ENCODE assay signal across 8 cellular contexts in the genomic region with DNA sequence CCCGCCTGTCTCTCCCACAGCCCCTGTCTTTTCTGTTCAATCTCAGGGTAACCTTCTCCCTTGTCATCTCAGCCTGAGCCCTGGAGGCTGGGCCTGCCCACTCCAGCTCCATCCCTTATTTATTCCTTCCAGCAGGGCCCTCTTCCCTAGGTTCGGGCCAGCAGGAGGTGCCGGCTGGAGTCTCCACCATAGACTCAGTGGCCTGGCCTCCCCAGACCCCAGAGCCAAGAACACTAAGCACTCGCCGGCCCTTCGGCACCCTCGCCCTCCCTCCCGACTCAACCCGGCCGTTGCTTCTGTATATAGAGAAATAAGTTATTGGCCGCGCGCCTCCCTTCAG. TPM values are rescaled to one million over a fixed set of nuclear protein-coding genes. Genes with fewer than 3 reads are reported as not detected.
A peak's percentile ranks its signal among the peaks of the same experiment; 100 is the strongest.
DNase-seq lines count a peak whose midpoint lies in the region; ATAC-seq and TF ChIP-seq lines count a peak whose summit lies in the region.

No MANE protein-coding gene starts in this region.

- intact Hi-C loops in psoas muscle (cut with DNase I), result no loop called here

- TF ChIP-seq CTCF in WTC11 (IDR thresholded peaks at IDR 0.05) (no peak), foreskin keratinocyte (conservative IDR thresholded peaks at IDR 0.05) (peak; percentile 12), psoas muscle (IDR thresholded peaks at IDR 0.05) (no peak)

- H3K4me3 ChIP-seq in GM08714 (ENCODE audit: low read length) (peak overlapping the region; percentile 31; the same call in 1 of the 2 replicates), psoas muscle (peak overlapping the region; percentile 98)

- peak; percentile 4 for ATAC-seq in WTC11
- ATAC-seq in foreskin keratinocyte, result no peak
- ATAC-seq in psoas muscle, result no peak
- ATAC-seq in GM21529 (IDR thresholded peaks at IDR 0.05; ENCODE audit: unreplicated experiment), result no peak

- H3K27ac ChIP-seq in foreskin keratinocyte (no peak overlapping the region), psoas muscle (peak overlapping the region; percentile 97)

- DNase-seq in WTC11 (ENCODE audit: low spot score) (no peak), foreskin keratinocyte (no peak), psoas muscle (no peak), SIG-M5 treated with dmso at 0.1 percent for 504 hours (lab: John Stamatoyannopoulos, UW; ENCODE audit: unreplicated experiment) (no peak), islet precursor cell (no peak)
- no peak for DNase-seq in stimulated activated CD4-positive, alpha-beta T cell treated with anti-CD3 and anti-CD28 coated beads, Interleukin-2, amount 100 ng/mL, for 24 hours

- peaks cover 12% of the 10 kb centered on the region for H3K4me1 Mint-ChIP-seq in WTC11

- no peaks in the 10 kb centered on the region for H3K9me3 Mint-ChIP-seq in WTC11

- peaks cover 0 to 50% of the 10 kb centered on the region in 2 donors for H3K36me3 ChIP-seq in psoas muscle (ENCODE audit: insufficient read depth in 1 of 2, low read depth in 1 of 2)

- H3K27me3 Mint-ChIP-seq in WTC11 (ENCODE audit: low read depth), result no peaks in the 10 kb centered on the region; the same call in 1 of the 2 replicates

- peak overlapping the region; percentile 89 for H3K27ac Mint-ChIP-seq in WTC11

- H3K36me3 Mint-ChIP-seq in WTC11, result peaks cover 30% of the 10 kb centered on the region

- POLR2A ChIA-PET in WTC11 (lab: Charles Lee), result interaction anchor here (0.8 to 1.2 kb wide), 4 partner anchors 10 to 216 kb away, joined by 3 to 6 read pairs (median 4); a partner anchor contains a TSS

- 10 to 14% (median 13%) methylated on average over 13 of the region's 13 CpGs for WGBS in psoas muscle, 3 donors

- CTCF ChIA-PET in WTC11 (lab: Charles Lee), result interaction anchor here (0.6 to 4.0 kb wide), 8 partner anchors 15 to 295 kb away, joined by 3 to 33 read pairs (median 12); a partner anchor contains a TSS

- H3K27me3 ChIP-seq in foreskin keratinocyte, result no peaks in the 10 kb centered on the region
- H3K27me3 ChIP-seq in psoas muscle (ENCODE audit: insufficient read depth in 3 of 3, low read length in 2 of 3), result no peaks in the 10 kb centered on the region

- peak overlapping the region; percentile 97 for H3K4me3 Mint-ChIP-seq in WTC11

- no peaks in the 10 kb centered on the region for H3K9me3 ChIP-seq in psoas muscle

- H3K4me1 ChIP-seq in foreskin keratinocyte (peaks cover 6% of the 10 kb centered on the region), psoas muscle (peaks cover 20% of the 10 kb centered on the region)

TF ChIP-seq in WTC11, 78 proteins besides CTCF, POLR2A, EP300 and RAD21:
- TF ChIP-seq ZNF416 (CRISPR knock-in tag; IDR thresholded peaks at IDR 0.05), result no peak
- no peak for TF ChIP-seq TEAD1 (CRISPR knock-in tag; IDR thresholded peaks at IDR 0.05)
- TF ChIP-seq, protein P1, sequence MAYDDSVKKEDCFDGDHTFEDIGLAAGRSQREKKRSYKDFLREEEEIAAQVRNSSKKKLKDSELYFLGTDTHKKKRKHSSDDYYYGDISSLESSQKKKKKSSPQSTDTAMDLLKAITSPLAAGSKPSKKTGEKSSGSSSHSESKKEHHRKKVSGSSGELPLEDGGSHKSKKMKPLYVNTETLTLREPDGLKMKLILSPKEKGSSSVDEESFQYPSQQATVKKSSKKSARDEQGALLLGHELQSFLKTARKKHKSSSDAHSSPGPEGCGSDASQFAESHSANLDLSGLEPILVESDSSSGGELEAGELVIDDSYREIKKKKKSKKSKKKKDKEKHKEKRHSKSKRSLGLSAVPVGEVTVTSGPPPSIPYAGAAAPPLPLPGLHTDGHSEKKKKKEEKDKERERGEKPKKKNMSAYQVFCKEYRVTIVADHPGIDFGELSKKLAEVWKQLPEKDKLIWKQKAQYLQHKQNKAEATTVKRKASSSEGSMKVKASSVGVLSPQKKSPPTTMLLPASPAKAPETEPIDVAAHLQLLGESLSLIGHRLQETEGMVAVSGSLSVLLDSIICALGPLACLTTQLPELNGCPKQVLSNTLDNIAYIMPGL (CRISPR knock-in tag; IDR thresholded peaks at IDR 0.05), result no peak
- no peak for TF ChIP-seq SP1 (CRISPR knock-in tag; conservative IDR thresholded peaks at IDR 0.05)
- TF ChIP-seq, protein P2, sequence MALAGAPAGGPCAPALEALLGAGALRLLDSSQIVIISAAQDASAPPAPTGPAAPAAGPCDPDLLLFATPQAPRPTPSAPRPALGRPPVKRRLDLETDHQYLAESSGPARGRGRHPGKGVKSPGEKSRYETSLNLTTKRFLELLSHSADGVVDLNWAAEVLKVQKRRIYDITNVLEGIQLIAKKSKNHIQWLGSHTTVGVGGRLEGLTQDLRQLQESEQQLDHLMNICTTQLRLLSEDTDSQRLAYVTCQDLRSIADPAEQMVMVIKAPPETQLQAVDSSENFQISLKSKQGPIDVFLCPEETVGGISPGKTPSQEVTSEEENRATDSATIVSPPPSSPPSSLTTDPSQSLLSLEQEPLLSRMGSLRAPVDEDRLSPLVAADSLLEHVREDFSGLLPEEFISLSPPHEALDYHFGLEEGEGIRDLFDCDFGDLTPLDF (CRISPR knock-in tag; IDR thresholded peaks at IDR 0.05), result no peak
- TF ChIP-seq, protein P3, sequence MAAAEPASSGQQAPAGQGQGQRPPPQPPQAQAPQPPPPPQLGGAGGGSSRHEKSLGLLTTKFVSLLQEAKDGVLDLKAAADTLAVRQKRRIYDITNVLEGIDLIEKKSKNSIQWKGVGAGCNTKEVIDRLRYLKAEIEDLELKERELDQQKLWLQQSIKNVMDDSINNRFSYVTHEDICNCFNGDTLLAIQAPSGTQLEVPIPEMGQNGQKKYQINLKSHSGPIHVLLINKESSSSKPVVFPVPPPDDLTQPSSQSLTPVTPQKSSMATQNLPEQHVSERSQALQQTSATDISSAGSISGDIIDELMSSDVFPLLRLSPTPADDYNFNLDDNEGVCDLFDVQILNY (CRISPR knock-in tag; IDR thresholded peaks at IDR 0.05), result no peak
- no peak for TF ChIP-seq SMAD4 (CRISPR knock-in tag; IDR thresholded peaks at IDR 0.05)
- no peak for TF ChIP-seq ZNF138 (CRISPR knock-in tag; conservative IDR thresholded peaks at IDR 0.05)
- TF ChIP-seq RELA (CRISPR knock-in tag; IDR thresholded peaks at IDR 0.05; ENCODE audit: borderline replicate concordance), result no peak; the same call in 1 of the 2 replicates
- TF ChIP-seq ZNF219 (CRISPR knock-in tag; IDR thresholded peaks at IDR 0.05; ENCODE audit: borderline replicate concordance), result no peak
- TF ChIP-seq, protein P4, sequence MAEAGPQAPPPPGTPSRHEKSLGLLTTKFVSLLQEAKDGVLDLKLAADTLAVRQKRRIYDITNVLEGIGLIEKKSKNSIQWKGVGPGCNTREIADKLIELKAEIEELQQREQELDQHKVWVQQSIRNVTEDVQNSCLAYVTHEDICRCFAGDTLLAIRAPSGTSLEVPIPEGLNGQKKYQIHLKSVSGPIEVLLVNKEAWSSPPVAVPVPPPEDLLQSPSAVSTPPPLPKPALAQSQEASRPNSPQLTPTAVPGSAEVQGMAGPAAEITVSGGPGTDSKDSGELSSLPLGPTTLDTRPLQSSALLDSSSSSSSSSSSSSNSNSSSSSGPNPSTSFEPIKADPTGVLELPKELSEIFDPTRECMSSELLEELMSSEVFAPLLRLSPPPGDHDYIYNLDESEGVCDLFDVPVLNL (CRISPR knock-in tag; IDR thresholded peaks at IDR 0.05; ENCODE audit: borderline replicate concordance, low read depth), result no peak
- TF ChIP-seq NFE2L1 (CRISPR knock-in tag; IDR thresholded peaks at IDR 0.05), result no peak
- no peak for TF ChIP-seq ELF4 (CRISPR knock-in tag; IDR thresholded peaks at IDR 0.05; ENCODE audit: low read depth)
- TF ChIP-seq, protein P5, sequence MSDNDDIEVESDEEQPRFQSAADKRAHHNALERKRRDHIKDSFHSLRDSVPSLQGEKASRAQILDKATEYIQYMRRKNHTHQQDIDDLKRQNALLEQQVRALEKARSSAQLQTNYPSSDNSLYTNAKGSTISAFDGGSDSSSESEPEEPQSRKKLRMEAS (CRISPR knock-in tag; IDR thresholded peaks at IDR 0.05), result no peak
- TF ChIP-seq ZNF263 (CRISPR knock-in tag; IDR thresholded peaks at IDR 0.05; ENCODE audit: low read depth), result no peak
- TF ChIP-seq NR3C1 (CRISPR knock-in tag; conservative IDR thresholded peaks at IDR 0.05; ENCODE audit: low read depth), result no peak
- TF ChIP-seq, protein P6, sequence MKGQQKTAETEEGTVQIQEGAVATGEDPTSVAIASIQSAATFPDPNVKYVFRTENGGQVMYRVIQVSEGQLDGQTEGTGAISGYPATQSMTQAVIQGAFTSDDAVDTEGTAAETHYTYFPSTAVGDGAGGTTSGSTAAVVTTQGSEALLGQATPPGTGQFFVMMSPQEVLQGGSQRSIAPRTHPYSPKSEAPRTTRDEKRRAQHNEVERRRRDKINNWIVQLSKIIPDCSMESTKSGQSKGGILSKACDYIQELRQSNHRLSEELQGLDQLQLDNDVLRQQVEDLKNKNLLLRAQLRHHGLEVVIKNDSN (CRISPR knock-in tag; IDR thresholded peaks at IDR 0.05), result no peak
- no peak for TF ChIP-seq ZNF671 (CRISPR knock-in tag; IDR thresholded peaks at IDR 0.05)
TF ChIP-seq in WTC11: peak in this region for 0.

RNA-seq across cellular contexts. Expression of a gene that starts 1.4 kb away (rescaled TPM):
- total RNA-seq in WTC11 (2021) (125 to 134 TPM (median 130 TPM) in 3 replicates), foreskin keratinocyte (141 and 143 TPM in 2 replicates), psoas muscle (100 to 1,000 TPM; 120 to 146 (median 129) TPM)
- polyA plus RNA-seq in foreskin keratinocyte (215 and 217 TPM in 2 replicates), psoas muscle (100 to 1,000 TPM; 121 to 163 (median 130) TPM)

RNA-seq across cellular contexts. Expression of a gene that starts 9.5 kb away (rescaled TPM):
- total RNA-seq in WTC11 (2021) (52.3 to 54.9 TPM (median 54.1 TPM) in 3 replicates), foreskin keratinocyte (31.0 and 33.4 TPM in 2 replicates), psoas muscle (10 to 100 TPM; 39.3 to 62.5 (median 54.4) TPM)
- polyA plus RNA-seq in foreskin keratinocyte (32.5 and 35.4 TPM in 2 replicates), psoas muscle (100 to 1,000 TPM in 1 of 3 donors, 10 to 100 TPM in 2; 30.4 to 124 (median 41.5) TPM)

RNA-seq across cellular contexts. Expression of a gene that starts 11.0 kb away (rescaled TPM):
- 12.2 to 12.9 TPM (median 12.2 TPM) in 3 replicates for total RNA-seq in WTC11 (2021)
- total RNA-seq in foreskin keratinocyte, result 0.32 and 0.34 TPM in 2 replicates
- 0.51 and 0.58 TPM in 2 replicates for polyA plus RNA-seq in foreskin keratinocyte
- not detected for total RNA-seq in psoas muscle
- under 1 TPM in 1 of 3 donors, not detected in 2; 0.05 TPM for polyA plus RNA-seq in psoas muscle

RNA-seq across cellular contexts. Expression of a gene that starts 21.9 kb away (rescaled TPM):
- total RNA-seq in WTC11 (2021) (86.0 to 86.9 TPM (median 86.4 TPM) in 3 replicates), foreskin keratinocyte (132 and 155 TPM in 2 replicates), psoas muscle (10 to 100 TPM; 70.1 to 90.4 (median 78.6) TPM)
- polyA plus RNA-seq in foreskin keratinocyte (142 and 172 TPM in 2 replicates), psoas muscle (100 to 1,000 TPM in 1 of 3 donors, 10 to 100 TPM in 2; 87.4 to 161 (median 96.1) TPM)

RNA-seq across cellular contexts. Expression of a gene that starts 24.7 kb away (rescaled TPM):
- total RNA-seq in WTC11 (2021) (2.2 to 2.3 TPM (median 2.3 TPM) in 3 replicates), foreskin keratinocyte (0.04 TPM in 1 of 2 replicates, not detected in the other), psoas muscle (not detected)
- polyA plus RNA-seq in foreskin keratinocyte (0.02 and 0.04 TPM in 2 replicates), psoas muscle (under 1 TPM in 2 of 3 donors, not detected in 1; 0.04 to 0.05 TPM)
